ENCODE assay signal across 1 cellular context in the genomic region with DNA sequence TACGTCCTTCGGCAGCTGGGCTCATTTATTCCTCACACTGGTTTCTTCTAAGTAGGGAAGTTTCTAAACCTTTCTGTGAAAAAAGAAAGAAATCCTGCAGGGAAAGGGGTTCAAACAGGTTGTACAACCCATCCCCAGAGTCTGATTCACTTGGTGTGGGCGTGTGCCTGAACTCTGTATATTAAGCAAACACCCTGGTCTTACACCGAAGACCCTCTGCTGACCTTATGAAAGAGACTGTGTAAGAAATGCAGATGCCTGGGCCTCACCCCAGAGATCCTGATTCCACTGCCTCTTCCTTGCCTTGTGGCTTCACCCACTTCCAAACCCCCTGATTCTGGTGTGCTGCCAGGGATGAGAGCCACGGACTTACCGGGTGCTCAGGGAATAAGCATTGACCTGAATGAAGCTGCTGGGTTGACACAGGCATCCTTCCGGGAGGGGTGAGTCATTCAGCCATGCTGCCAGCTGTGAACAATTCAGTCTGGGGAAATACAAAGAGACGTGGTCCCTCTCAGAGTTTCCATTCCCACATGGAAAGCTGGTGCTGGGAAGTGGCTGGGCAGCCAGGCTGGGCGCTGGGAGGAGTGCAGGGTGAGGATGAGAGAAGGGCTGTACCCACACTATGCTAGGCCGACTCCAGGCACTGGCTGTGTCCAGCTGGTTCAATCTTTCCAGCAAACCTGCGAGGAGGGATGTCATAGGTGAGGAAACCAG.
A peak's percentile ranks its signal among the peaks of the same experiment; 100 is the strongest.
TF ChIP-seq lines count a peak whose summit lies in the region.

No MANE protein-coding gene starts in this region.

TF ChIP-seq in IMR-90, 13 proteins besides CTCF, POLR2A, EP300 and RAD21 (continued from another document):
- TF ChIP-seq, protein P1, sequence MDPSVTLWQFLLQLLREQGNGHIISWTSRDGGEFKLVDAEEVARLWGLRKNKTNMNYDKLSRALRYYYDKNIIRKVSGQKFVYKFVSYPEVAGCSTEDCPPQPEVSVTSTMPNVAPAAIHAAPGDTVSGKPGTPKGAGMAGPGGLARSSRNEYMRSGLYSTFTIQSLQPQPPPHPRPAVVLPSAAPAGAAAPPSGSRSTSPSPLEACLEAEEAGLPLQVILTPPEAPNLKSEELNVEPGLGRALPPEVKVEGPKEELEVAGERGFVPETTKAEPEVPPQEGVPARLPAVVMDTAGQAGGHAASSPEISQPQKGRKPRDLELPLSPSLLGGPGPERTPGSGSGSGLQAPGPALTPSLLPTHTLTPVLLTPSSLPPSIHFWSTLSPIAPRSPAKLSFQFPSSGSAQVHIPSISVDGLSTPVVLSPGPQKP (IDR thresholded peaks at IDR 0.05; ENCODE audit: borderline replicate concordance, low read depth, low read length): no peak
- TF ChIP-seq MXI1 (IDR thresholded peaks at IDR 0.05; ENCODE audit: borderline replicate concordance, low read depth, low read length): peak; percentile 90
